ENCODE assay signal across 8 cellular contexts in the genomic region with DNA sequence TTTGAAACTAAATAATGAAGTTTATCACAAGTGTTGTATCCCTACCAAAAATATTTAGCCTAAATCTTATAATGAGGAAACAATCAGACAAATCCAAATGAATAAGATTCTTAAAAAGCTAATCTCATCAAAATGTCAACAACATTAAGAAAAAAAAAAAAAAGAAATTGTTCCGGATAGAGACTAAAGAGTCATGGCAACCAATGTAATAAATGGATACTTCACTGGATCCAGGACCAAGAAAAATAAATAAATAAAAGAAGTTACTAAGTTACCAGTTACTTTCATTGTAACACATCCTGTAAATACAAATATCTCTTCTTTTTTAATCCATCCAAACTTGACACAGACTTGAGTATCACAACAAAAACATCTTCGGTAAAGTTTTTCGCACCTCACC. TPM values are rescaled to one million over a fixed set of nuclear protein-coding genes. Genes with fewer than 3 reads are reported as not detected.
DNase-seq lines count a peak whose midpoint lies in the region; ATAC-seq and TF ChIP-seq lines count a peak whose summit lies in the region.

No MANE protein-coding gene starts in this region.

- H3K27ac Mint-ChIP-seq in stimulated activated naive CD8-positive, alpha-beta T cell treated with anti-CD3 and anti-CD28 coated beads, Interleukin-15, Interleukin-2, amounts not matched to agents 100 ng/mL and 50 ng/mL, for 24 hours, result peak overlapping the region; percentile 99

- intact Hi-C loops in body of pancreas (cut with DNase I) (no loop called here), aorta (cut with DNase I) (loop anchor here (5.0 kb wide), 2 partner anchors 37 to 48 kb away; a partner anchor contains a TSS)

- ATAC-seq in stimulated activated naive CD8-positive, alpha-beta T cell treated with anti-CD3 and anti-CD28 coated beads, Interleukin-15, Interleukin-2, amounts not matched to agents 100 U/mL and 50 U/mL, for 24 hours, result no peak
- no peak for ATAC-seq in body of pancreas
- no peak for ATAC-seq in aorta (ENCODE audit: low FRiP score)
- no peak for ATAC-seq in GM18498 (IDR thresholded peaks at IDR 0.05; ENCODE audit: unreplicated experiment)

- H3K4me1 ChIP-seq in body of pancreas (peaks cover 20% of the 10 kb centered on the region), aorta (ENCODE audit: control insufficient read depth in 1 of 2, insufficient read depth in 2 of 2, low read length in 2 of 2) (no peaks in the 10 kb centered on the region)

- H3K36me3 ChIP-seq in body of pancreas (replicated peaks in 1 of 2; ENCODE audit: insufficient read depth in 1 of 2, low read depth in 2 of 2), result peaks cover 0 to 16% of the 10 kb centered on the region in 2 donors
- no peaks in the 10 kb centered on the region for H3K36me3 ChIP-seq in aorta (ENCODE audit: control insufficient read depth in 1 of 2, insufficient read depth in 2 of 2, low read length in 1 of 2)

- no peaks in the 10 kb centered on the region for H3K9me3 Mint-ChIP-seq in stimulated activated naive CD8-positive, alpha-beta T cell treated with anti-CD3 and anti-CD28 coated beads, Interleukin-15, Interleukin-2, amounts not matched to agents 100 ng/mL and 50 ng/mL, for 24 hours

- H3K4me1 Mint-ChIP-seq in stimulated activated naive CD8-positive, alpha-beta T cell treated with anti-CD3 and anti-CD28 coated beads, Interleukin-15, Interleukin-2, amounts not matched to agents 100 ng/mL and 50 ng/mL, for 24 hours (ENCODE audit: low read depth), result peaks cover 49% of the 10 kb centered on the region

- H3K4me3 ChIP-seq in body of pancreas, result peak overlapping the region; percentile 55 to 67
- peak overlapping the region; percentile 91 to 93 for H3K4me3 ChIP-seq in aorta (ENCODE audit: low read length in 2 of 2)

- peaks cover 42% of the 10 kb centered on the region for H3K36me3 Mint-ChIP-seq in stimulated activated naive CD8-positive, alpha-beta T cell treated with anti-CD3 and anti-CD28 coated beads, Interleukin-15, Interleukin-2, amounts not matched to agents 100 ng/mL and 50 ng/mL, for 24 hours (ENCODE audit: low read depth)

- no peaks in the 10 kb centered on the region for H3K9me3 ChIP-seq in body of pancreas
- no peaks in the 10 kb centered on the region for H3K9me3 ChIP-seq in aorta (ENCODE audit: control insufficient read depth, low read length)

- H3K27me3 Mint-ChIP-seq in stimulated activated naive CD8-positive, alpha-beta T cell treated with anti-CD3 and anti-CD28 coated beads, Interleukin-15, Interleukin-2, amounts not matched to agents 100 ng/mL and 50 ng/mL, for 24 hours, result no peaks in the 10 kb centered on the region

- H3K27me3 ChIP-seq in body of pancreas (no peaks in the 10 kb centered on the region), aorta (ENCODE audit: control insufficient read depth in 1 of 2, insufficient read depth in 2 of 2, low read length in 1 of 2) (no peaks in the 10 kb centered on the region)

- H3K4me3 Mint-ChIP-seq in stimulated activated naive CD8-positive, alpha-beta T cell treated with anti-CD3 and anti-CD28 coated beads, Interleukin-15, Interleukin-2, amounts not matched to agents 100 ng/mL and 50 ng/mL, for 24 hours, result peak overlapping the region; percentile 100

- TF ChIP-seq POLR2A in body of pancreas (IDR thresholded peaks at IDR 0.05), result no peak

- no peak for TF ChIP-seq CTCF in body of pancreas (IDR thresholded peaks at IDR 0.05)

- DNase-seq in stimulated activated naive CD8-positive, alpha-beta T cell treated with anti-CD3 and anti-CD28 coated beads, Interleukin-15, Interleukin-2, amounts not matched to agents 100 U/mL and 50 U/mL, for 24 hours, result no peak
- DNase-seq in body of pancreas, result no peak
- DNase-seq in lung microvascular endothelial cell (ENCODE audit: low read depth in 2 of 2), result peak; percentile 9 to 39
- DNase-seq in aorta, result no peak
- no peak for DNase-seq in activated CD4-positive, alpha-beta T cell treated with anti-CD3 and anti-CD28 coated beads for 4 hours
- DNase-seq in NCI-H1092 treated with DMSO at 0.1 percent for 48 hours (lab: John Stamatoyannopoulos, UW), result no peak

- 0% methylated on average over 3 of the region's 3 CpGs for WGBS in body of pancreas, 2 donors
- 2 to 3% methylated on average over 3 of the region's 3 CpGs for WGBS in aorta, 2 donors

- H3K27ac ChIP-seq in body of pancreas (peak overlapping the region; percentile 74 to 92 (median 86)), aorta (ENCODE audit: low read depth in 1 of 2, low read length in 2 of 2) (no peak overlapping the region)

RNA-seq across cellular contexts. Expression of a gene that starts 0.6 kb away (rescaled TPM):
- total RNA-seq in body of pancreas (1 to 10 TPM; 5.3 to 8.6 TPM), lung microvascular endothelial cell (19.8 and 20.0 TPM in 2 replicates), aorta (10 to 100 TPM; 19.7 to 23.7 TPM)
- polyA plus RNA-seq in aorta, result 10 to 100 TPM; 34.0 to 39.7 TPM

RNA-seq across cellular contexts. Expression of a gene that starts 0.8 kb away (rescaled TPM):
- total RNA-seq in body of pancreas (10 to 100 TPM; 41.9 to 73.7 TPM), lung microvascular endothelial cell (86.7 and 122 TPM in 2 replicates), aorta (10 to 100 TPM; 32.5 to 52.6 TPM)
- 100 to 1,000 TPM in 1 of 2 donors, 10 to 100 TPM in 1; 66.3 to 131 TPM for polyA plus RNA-seq in aorta

RNA-seq across cellular contexts. Expression of a gene that starts 41.1 kb away (rescaled TPM):
- total RNA-seq in body of pancreas (10 to 100 TPM; 23.1 to 25.2 TPM), lung microvascular endothelial cell (39.0 and 40.7 TPM in 2 replicates), aorta (10 to 100 TPM; 22.5 to 24.8 TPM)
- polyA plus RNA-seq in aorta, result 10 to 100 TPM; 22.9 to 35.4 TPM

RNA-seq across cellular contexts. Expression of a gene that starts 49.0 kb away (rescaled TPM):
- total RNA-seq in body of pancreas (1 to 10 TPM; 5.4 to 6.9 TPM), lung microvascular endothelial cell (14.8 and 37.5 TPM in 2 replicates), aorta (1 to 10 TPM; 6.9 to 9.3 TPM)
- polyA plus RNA-seq in aorta, result 1 to 10 TPM; 3.5 to 4.9 TPM

Comparison
In these comparisons a context has a peak if more than half of its experiments do, and no peak if none do; other contexts are left out.
1. DNase-seq: peak in lung microvascular endothelial cell (2 of 2); none in stimulated activated naive CD8-positive, alpha-beta T cell treated with anti-CD3 and anti-CD28 coated beads, Interleukin-15, Interleukin-2, amounts not matched to agents 100 U/mL and 50 U/mL, for 24 hours (single experiment), body of pancreas (0 of 4), aorta (0 of 2), activated CD4-positive, alpha-beta T cell treated with anti-CD3 and anti-CD28 coated beads for 4 hours (0 of 2) and NCI-H1092 treated with DMSO at 0.1 percent for 48 hours (single experiment).
2. H3K27ac ChIP-seq: peak in body of pancreas (4 of 4); none in aorta (0 of 2).